22 cellular contexts compared by ENCODE assay signal in the genomic region with DNA sequence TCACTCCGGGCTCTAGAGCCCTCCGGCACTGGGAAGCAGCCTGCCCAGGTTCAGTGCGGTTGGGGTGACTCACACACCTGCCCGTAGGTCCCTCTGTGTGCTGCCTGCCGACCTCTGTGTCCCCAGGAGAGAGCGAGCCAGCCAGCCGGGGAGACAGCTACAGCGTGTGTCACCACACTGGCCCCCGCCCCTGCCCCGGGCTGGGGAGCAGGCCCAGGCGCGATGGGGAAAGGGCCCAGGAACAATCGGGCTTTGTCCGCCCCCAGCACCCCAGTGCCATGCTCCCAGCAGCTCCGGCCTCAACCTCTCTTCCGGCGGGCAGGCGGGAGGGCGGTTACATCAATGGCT. TPM values are rescaled to one million over a fixed set of nuclear protein-coding genes. Genes with fewer than 3 reads are reported as not detected.
A peak's percentile ranks its signal among the peaks of the same experiment; 100 is the strongest.
DNase-seq lines count a peak whose midpoint lies in the region; ATAC-seq and TF ChIP-seq lines count a peak whose summit lies in the region.
"Had no signal": no experiment of that assay in that cellular context is flagged by ENCODE, and none has a peak within 500 bp of the region (broad histone marks: within the 10 kb centered on the region; RNA-seq: fewer than 3 reads in every experiment).

A gene (minus strand): TSS at position 179 of the 348 bp plus-strand sequence. CDS start 1,487 bp downstream, outside the sequence.

- TF ChIP-seq CTCF in PC-9 (conservative IDR thresholded peaks at IDR 0.05) (no peak), mesothelial cell of epicardium (IDR thresholded peaks at IDR 0.05; ENCODE audit: unreplicated experiment) (no peak), upper lobe of right lung (IDR thresholded peaks at IDR 0.05) (no peak), CD14-positive monocyte (IDR thresholded peaks at IDR 0.05) (no peak)

- ATAC-seq in upper lobe of right lung = peak; percentile 8
- no peak for ATAC-seq in HG03460 (IDR thresholded peaks at IDR 0.05; ENCODE audit: unreplicated experiment)
- ATAC-seq in HG02840 (IDR thresholded peaks at IDR 0.05; ENCODE audit: low FRiP score, unreplicated experiment) = no peak
- ATAC-seq: activated T-helper 17 cell treated with anti-CD3 and anti-CD28 coated beads, Interleukin-2, amount 50 U/mL, for 72 hours; left cardiac atrium; naive thymus-derived CD8-positive, alpha-beta T cell had no signal

- DNase-seq in PC-9 (peak; percentile 97 to 99), epithelial cell of prostate (ENCODE audit: low read depth, low spot score) (no peak), mesothelial cell of epicardium (ENCODE audit: low spot score in 2 of 2, unreplicated experiment in 2 of 2) (no peak), upper lobe of right lung (no peak), CD14-positive monocyte (ENCODE audit: low spot score) (no peak)
- DNase-seq: activated CD4-positive, alpha-beta memory T cell treated with anti-CD3 and anti-CD28 coated beads for 36 hours; CD4-positive, alpha-beta T cell; GDM1; Kasumi-1; left cardiac atrium; naive thymus-derived CD8-positive, alpha-beta T cell; NCI-H187 treated with DMSO at 0.1 percent for 48 hours; NCI-H69; stimulated activated naive CD4-positive, alpha-beta T cell had no signal

- peaks cover 5% of the 10 kb centered on the region for H3K27me3 Mint-ChIP-seq in mesothelial cell of epicardium (ENCODE audit: low read depth)
- peaks cover 8 to 19% (median 14%) of the 10 kb centered on the region in 3 donors for H3K27me3 Mint-ChIP-seq in CD14-positive monocyte (ENCODE audit: low read depth in 3 of 3)

- H3K27ac ChIP-seq in PC-9 = peak within 1 kb of the TSS; percentile 92
- H3K27ac ChIP-seq in epithelial cell of prostate = peak within 1 kb of the TSS; percentile 38
- no peak within 1 kb of the TSS for H3K27ac ChIP-seq in upper lobe of right lung
- H3K27ac ChIP-seq: HL-60 had no signal

- H3K9me3 Mint-ChIP-seq in mesothelial cell of epicardium (no peaks in the 10 kb centered on the region), CD14-positive monocyte (no peaks in the 10 kb centered on the region)
- H3K9me3 Mint-ChIP-seq: activated CD4-positive, alpha-beta memory T cell treated with anti-CD3 and anti-CD28 coated beads for 36 hours; activated T-helper 17 cell treated with anti-CD3 and anti-CD28 coated beads, Interleukin-2, amount 50 U/mL, for 72 hours; CD4-positive, alpha-beta T cell; T-helper 2 cell treated with Interferon-gamma antibody and Interleukin-4, amounts not matched to agents 5 μg/mL and 100 μg/mL, for 36 hours had no signal

- H3K9me3 ChIP-seq in PC-9 (ENCODE audit: insufficient read depth, low read depth) (no peaks in the 10 kb centered on the region), upper lobe of right lung (no peaks in the 10 kb centered on the region)

- H3K9me2 ChIP-seq in PC-9 (ENCODE audit: insufficient read depth) = no peaks in the 10 kb centered on the region

- H3K4me1 ChIP-seq in PC-9 (replicated peaks; ENCODE audit: insufficient read depth) = peaks cover 79% of the 10 kb centered on the region
- H3K4me1 ChIP-seq in upper lobe of right lung = no peaks in the 10 kb centered on the region

- CTCF ChIA-PET in PC-9 (lab: Charles Lee) = interaction anchor here (0.6 kb wide), 1 partner anchor 13 kb away, joined by 5 read pairs; no protein-coding TSS in a partner anchor

- H3K36me3 ChIP-seq in PC-9 (ENCODE audit: low read depth) = peaks cover 18% of the 10 kb centered on the region
- H3K36me3 ChIP-seq in upper lobe of right lung = no peaks in the 10 kb centered on the region

- peaks cover 53% of the 10 kb centered on the region for H3K79me2 ChIP-seq in PC-9 (ENCODE audit: low read depth)

- H3K27ac Mint-ChIP-seq in mesothelial cell of epicardium = peak within 1 kb of the TSS; percentile 83
- H3K27ac Mint-ChIP-seq in CD14-positive monocyte = peak within 1 kb of the TSS in 1 of 7 donors; percentile 41
- H3K27ac Mint-ChIP-seq: activated CD4-positive, alpha-beta memory T cell treated with anti-CD3 and anti-CD28 coated beads for 36 hours; activated T-helper 17 cell treated with anti-CD3 and anti-CD28 coated beads, Interleukin-2, amount 50 U/mL, for 72 hours; CD4-positive, alpha-beta T cell; naive thymus-derived CD8-positive, alpha-beta T cell; T-helper 2 cell treated with Interferon-gamma antibody and Interleukin-4, amounts not matched to agents 5 μg/mL and 100 μg/mL, for 36 hours had no signal

- no peaks in the 10 kb centered on the region for H4K20me1 ChIP-seq in PC-9 (ENCODE audit: insufficient read depth)

- peak within 1 kb of the TSS; percentile 89 for H3K4me2 ChIP-seq in PC-9

- H3K4me3 Mint-ChIP-seq in mesothelial cell of epicardium (peak within 1 kb of the TSS; percentile 33), CD14-positive monocyte (no peak within 1 kb of the TSS)
- H3K4me3 Mint-ChIP-seq: activated CD4-positive, alpha-beta memory T cell treated with anti-CD3 and anti-CD28 coated beads for 36 hours; activated T-helper 17 cell treated with anti-CD3 and anti-CD28 coated beads, Interleukin-2, amount 50 U/mL, for 72 hours; CD4-positive, alpha-beta T cell; naive thymus-derived CD8-positive, alpha-beta T cell; T-helper 2 cell treated with Interferon-gamma antibody and Interleukin-4, amounts not matched to agents 5 μg/mL and 100 μg/mL, for 36 hours had no signal

- H3K27me3 ChIP-seq in PC-9 (ENCODE audit: insufficient read depth, low read depth) = no peaks in the 10 kb centered on the region
- peaks cover 17% of the 10 kb centered on the region for H3K27me3 ChIP-seq in upper lobe of right lung

- intact Hi-C loops in PC-9 (cut with micrococcal nuclease; ENCODE audit: unreplicated experiment) (loop anchor here (1.0 to 2.0 kb wide), 5 partner anchors 23 to 127 kb away; a partner anchor contains a TSS), upper lobe of right lung (cut with DNase I) (no loop called here), CD14-positive monocyte (cut with micrococcal nuclease) (no loop called here)

- peak within 1 kb of the TSS; percentile 37; the same call in 1 of the 2 replicates for H2AFZ ChIP-seq in PC-9

- H3F3A ChIP-seq in PC-9 (ENCODE audit: insufficient read depth, low read depth) = peaks cover 64% of the 10 kb centered on the region

- H3K4me3 ChIP-seq in PC-9 (peak within 1 kb of the TSS; percentile 76), upper lobe of right lung (no peak within 1 kb of the TSS)

- H3K36me3 Mint-ChIP-seq in mesothelial cell of epicardium = no peaks in the 10 kb centered on the region
- no peaks in the 10 kb centered on the region for H3K36me3 Mint-ChIP-seq in CD14-positive monocyte
- H3K36me3 Mint-ChIP-seq: activated CD4-positive, alpha-beta memory T cell treated with anti-CD3 and anti-CD28 coated beads for 36 hours had no signal

- POLR2A ChIA-PET in PC-9 (lab: Charles Lee; ENCODE audit: unreplicated experiment) = interaction anchor here (0.5 to 2.2 kb wide), 6 partner anchors 13 to 370 kb away, joined by 3 to 15 read pairs (median 6); a partner anchor contains a TSS

- BruUV-seq in PC-9 (replicated peaks; lab: Mats Ljungman, UMichigan) = no TSS peak

- peaks cover 19% of the 10 kb centered on the region for H3K4me1 Mint-ChIP-seq in mesothelial cell of epicardium
- H3K4me1 Mint-ChIP-seq in CD14-positive monocyte = no peaks in the 10 kb centered on the region
- H3K4me1 Mint-ChIP-seq: activated T-helper 17 cell treated with anti-CD3 and anti-CD28 coated beads, Interleukin-2, amount 50 U/mL, for 72 hours had no signal

RNA-seq across cellular contexts. Expression of the gene that starts here (rescaled TPM):
- total RNA-seq in PC-9 (2021) (490 and 581 TPM in 2 replicates), mesothelial cell of epicardium (14.6 to 15.4 TPM (median 15.4 TPM) in 3 replicates), upper lobe of right lung (not detected)
- not detected for polyA plus RNA-seq in CD14-positive monocyte
- total RNA-seq: activated CD4-positive, alpha-beta memory T cell treated with anti-CD3 and anti-CD28 coated beads for 36 hours; activated T-helper 17 cell treated with anti-CD3 and anti-CD28 coated beads, Interleukin-2, amount 50 U/mL, for 72 hours; CD4-positive, alpha-beta T cell; fibroblast of villous mesenchyme; left cardiac atrium; naive thymus-derived CD8-positive, alpha-beta T cell; RPMI7951; skeletal muscle tissue had no signal
- polyA plus RNA-seq: naive thymus-derived CD8-positive, alpha-beta T cell had no signal

Comparison
In these comparisons a context has a peak if more than half of its experiments do, and no peak if none do; other contexts are left out.
1. RNA of the gene that starts here (total RNA-seq): 490 to 581 TPM in PC-9; 14.6 to 15.4 TPM in mesothelial cell of epicardium and not detected in upper lobe of right lung (single experiment); every median in the first group is over 10 times any median in the second.
2. Peak in ATAC-seq in upper lobe of right lung; RNA of the gene not detected or under 1 TPM.
3. DNase-seq: peak in PC-9 (2 of 2); none in epithelial cell of prostate (single experiment), mesothelial cell of epicardium (0 of 2), upper lobe of right lung (single experiment) and CD14-positive monocyte (single experiment).